Comparison of ENCODE assay signal across 9 cellular contexts in genomic region chr18:27033722-27034121, GRCh38.
"Had no signal": no experiment of that assay in that cellular context is flagged by ENCODE, and none has a peak within 500 bp of the region (broad histone marks: within the 10 kb centered on the region; RNA-seq: fewer than 3 reads in every experiment).

No MANE protein-coding gene starts in this region.

- H3K4me1 Mint-ChIP-seq: IgD-negative memory B cell had no signal

- H3K9me3 ChIP-seq: HAP-1 had no signal

- H3K4me3 ChIP-seq: GM23248, HAP-1 had no signal

- H3K36me3 Mint-ChIP-seq: IgD-negative memory B cell had no signal

- ATAC-seq: HCT116, HepG2 had no signal

- H3K36me3 ChIP-seq: HAP-1 had no signal

- H3K27ac ChIP-seq: GM23248, HL-60 had no signal

- H3K4me1 ChIP-seq: HAP-1 had no signal

- H3K9me3 Mint-ChIP-seq: IgD-negative memory B cell had no signal

- DNase-seq: GM23248, H7, HFFc6, KBM-7 had no signal

- H3K9ac ChIP-seq: GM23248 had no signal

- H2AFZ ChIP-seq: GM23248 had no signal

- H3K27ac Mint-ChIP-seq: HFFc6, IgD-negative memory B cell had no signal

- H3K27me3 Mint-ChIP-seq: IgD-negative memory B cell had no signal

- H3K4me3 Mint-ChIP-seq: HFFc6, IgD-negative memory B cell had no signal
